ENCODE assay signal across 19 cellular contexts in genomic region chr3:105957722-105958121, GRCh38.
DNase-seq lines count a peak whose midpoint lies in the region; ATAC-seq, FAIRE-seq and TF ChIP-seq lines count a peak whose summit lies in the region.
"Had no signal": no experiment of that assay in that cellular context is flagged by ENCODE, and none has a peak within 500 bp of the region (broad histone marks: within the 10 kb centered on the region; RNA-seq: fewer than 3 reads in every experiment).

No MANE protein-coding gene starts in this region.

- H3K27me3 Mint-ChIP-seq in HFFc6 (ENCODE audit: insufficient read depth) (no peaks in the 10 kb centered on the region), T-helper 17 cell (no peaks in the 10 kb centered on the region)

- TF ChIP-seq CTCF in HFFc6 (IDR thresholded peaks at IDR 0.05) (no peak), fibroblast of villous mesenchyme (IDR thresholded peaks at IDR 0.05; ENCODE audit: insufficient read depth, low read depth, low read length) (no peak)

- H3K36me3 ChIP-seq in MG63: no peaks in the 10 kb centered on the region

- H3K27me3 ChIP-seq in MG63: no peaks in the 10 kb centered on the region
- H3K27me3 ChIP-seq: testis had no signal

- H3K4me1 Mint-ChIP-seq in HFFc6 (ENCODE audit: low read depth) (peaks cover 75% of the 10 kb centered on the region), T-helper 17 cell (peaks cover 4% of the 10 kb centered on the region)

- H3K9me3 ChIP-seq in MG63 (no peaks in the 10 kb centered on the region), T-helper 17 cell (ENCODE audit: control insufficient read depth, low read length, poor library complexity, severe bottlenecking) (no peaks in the 10 kb centered on the region)
- H3K9me3 ChIP-seq: testis had no signal

- peaks cover 10% of the 10 kb centered on the region for H3K9me3 Mint-ChIP-seq in HFFc6
- H3K9me3 Mint-ChIP-seq: CD8-positive, alpha-beta T cell had no signal

- H3K4me3 Mint-ChIP-seq in HFFc6 (peak overlapping the region; percentile 41), T-helper 17 cell (no peak overlapping the region)
- H3K4me3 Mint-ChIP-seq: CD8-positive, alpha-beta T cell; T-helper 1 cell treated with Interleukin-12 subunit alpha and Interleukin-12 subunit beta and Interleukin-4 antibody, amounts not matched to agents 30 μg/mL and 1 μg/mL, for 36 hours had no signal

- no peak overlapping the region for H3K4me3 ChIP-seq in fibroblast of villous mesenchyme (ENCODE audit: low read depth, low read length)
- H3K4me3 ChIP-seq in MG63: no peak overlapping the region
- H3K4me3 ChIP-seq: testis had no signal

- ATAC-seq in T-helper 17 cell: no peak
- ATAC-seq: CD8-positive, alpha-beta T cell; right cardiac atrium had no signal

- peaks cover 15% of the 10 kb centered on the region for H3K36me3 Mint-ChIP-seq in HFFc6 (ENCODE audit: low read depth)
- no peaks in the 10 kb centered on the region for H3K36me3 Mint-ChIP-seq in T-helper 17 cell (ENCODE audit: low read depth)
- H3K36me3 Mint-ChIP-seq: CD8-positive, alpha-beta T cell had no signal

- H3K27ac Mint-ChIP-seq in HFFc6 (peak overlapping the region; percentile 91), T-helper 17 cell (no peak overlapping the region)
- H3K27ac Mint-ChIP-seq: CD8-positive, alpha-beta T cell; T-helper 1 cell treated with Interleukin-12 subunit alpha and Interleukin-12 subunit beta and Interleukin-4 antibody, amounts not matched to agents 30 μg/mL and 1 μg/mL, for 36 hours had no signal

- DNase-seq in HFFc6 (peak; percentile 94), amniotic epithelial cell (ENCODE audit: low read depth) (peak; percentile 79), fibroblast of villous mesenchyme (ENCODE audit: low read depth) (peak; percentile 58), urothelium cell line (ENCODE audit: low spot score) (no peak), MG63 (no peak), cerebellar nuclear complex (lab: John Stamatoyannopoulos, UW) (no peak), T-helper 17 cell (no peak)
- DNase-seq: activated CD4-positive, alpha-beta T cell treated with anti-CD3 and anti-CD28 coated beads for 1 hour; CD8-positive, alpha-beta T cell; DMS79 treated with DMSO at 0.1 percent for 48 hours; effector CD8-positive, alpha-beta T cell; islet precursor cell; NCI-H1092 treated with DMSO at 0.1 percent for 48 hours; right cardiac atrium; stimulated activated CD4-positive, alpha-beta T cell treated with anti-CD3 and anti-CD28 coated beads, Interleukin-4, amount 100 ng/mL, for 1 hour; stimulated activated CD8-positive, alpha-beta memory T cell treated with anti-CD3 and anti-CD28 coated beads, Interleukin-4, amount 100 ng/mL, for 48 hours; testis had no signal

- FAIRE-seq in urothelium cell line (lab: Jason Lieb, UNC): peak; percentile 5
- FAIRE-seq: H54 had no signal

Comparison
In these comparisons a context has a peak if more than half of its experiments do, and no peak if none do; other contexts are left out.
1. DNase-seq: peak in HFFc6 (single experiment), amniotic epithelial cell (single experiment) and fibroblast of villous mesenchyme (single experiment); none in urothelium cell line (single experiment), MG63 (single experiment), cerebellar nuclear complex (0 of 2) and T-helper 17 cell (0 of 3).